In genomic region chr12:39441963-39442894, GRCh38 we compare ENCODE assay signal across 8 cellular contexts. TPM values are rescaled to one million over a fixed set of nuclear protein-coding genes. Genes with fewer than 3 reads are reported as not detected.
DNase-seq lines count a peak whose midpoint lies in the region; ATAC-seq, FAIRE-seq and TF ChIP-seq lines count a peak whose summit lies in the region.

No MANE protein-coding gene starts in this region.

- H3K36me3 Mint-ChIP-seq in CD14-positive monocyte, result peaks cover 0 to 2% of the 10 kb centered on the region in 2 donors
- peaks cover 4% of the 10 kb centered on the region for H3K36me3 Mint-ChIP-seq in activated naive CD8-positive, alpha-beta T cell treated with anti-CD3 and anti-CD28 coated beads, Interleukin-2, amount 50 U/mL, for 24 hours (ENCODE audit: low read depth)

- H3K4me1 Mint-ChIP-seq in CD14-positive monocyte, result peaks cover 15% of the 10 kb centered on the region
- peaks cover 27% of the 10 kb centered on the region for H3K4me1 Mint-ChIP-seq in activated naive CD8-positive, alpha-beta T cell treated with anti-CD3 and anti-CD28 coated beads, Interleukin-2, amount 50 U/mL, for 24 hours

- no peak for TF ChIP-seq CTCF in CD14-positive monocyte (IDR thresholded peaks at IDR 0.05)

- peaks cover 0 to 5% (median 0%) of the 10 kb centered on the region in 7 donors for H3K9me3 Mint-ChIP-seq in CD14-positive monocyte
- no peaks in the 10 kb centered on the region for H3K9me3 Mint-ChIP-seq in activated naive CD8-positive, alpha-beta T cell treated with anti-CD3 and anti-CD28 coated beads, Interleukin-2, amount 50 U/mL, for 24 hours

- H3K27ac ChIP-seq in SJSA1, result no peak overlapping the region
- H3K27ac ChIP-seq in right cardiac atrium (ENCODE audit: low read length), result peak overlapping the region; percentile 81

- intact Hi-C loops in CD14-positive monocyte (cut with micrococcal nuclease), result no loop called here
- intact Hi-C loops in right cardiac atrium (cut with DNase I), result no loop called here

- H3K27ac Mint-ChIP-seq in CD14-positive monocyte, result peak overlapping the region in 2 of 7 donors; percentile 27 to 37
- peak overlapping the region; percentile 84 for H3K27ac Mint-ChIP-seq in activated naive CD8-positive, alpha-beta T cell treated with anti-CD3 and anti-CD28 coated beads, Interleukin-2, amount 50 U/mL, for 24 hours

- peaks cover 18% of the 10 kb centered on the region for H3K27me3 ChIP-seq in SJSA1 (replicated peaks)
- no peaks in the 10 kb centered on the region for H3K27me3 ChIP-seq in right cardiac atrium (ENCODE audit: control insufficient read depth, insufficient read depth)

- FAIRE-seq in urothelium cell line (lab: Jason Lieb, UNC), result no peak

- H3K4me3 Mint-ChIP-seq in CD14-positive monocyte, result peak overlapping the region; percentile 85 to 91
- peak overlapping the region; percentile 86 for H3K4me3 Mint-ChIP-seq in activated naive CD8-positive, alpha-beta T cell treated with anti-CD3 and anti-CD28 coated beads, Interleukin-2, amount 50 U/mL, for 24 hours

- H3K4me1 ChIP-seq in SJSA1 (replicated peaks) (peaks cover 15% of the 10 kb centered on the region), right cardiac atrium (ENCODE audit: control insufficient read depth, insufficient read depth, low read length) (peaks cover 2% of the 10 kb centered on the region)

- H3K9me3 ChIP-seq in SJSA1 (replicated peaks) (no peaks in the 10 kb centered on the region), right cardiac atrium (ENCODE audit: control insufficient read depth, low read length) (no peaks in the 10 kb centered on the region)

- H3K36me3 ChIP-seq in SJSA1, result no peaks in the 10 kb centered on the region

- H3K4me3 ChIP-seq in SJSA1 (peak overlapping the region; percentile 52), right cardiac atrium (ENCODE audit: low read length) (peak overlapping the region; percentile 82)

- WGBS in right cardiac atrium, result under 1% methylated on average over 58 of the region's 58 CpGs

- H3K27me3 Mint-ChIP-seq in CD14-positive monocyte (ENCODE audit: low read depth in 3 of 3), result peaks cover 20 to 39% (median 26%) of the 10 kb centered on the region in 3 donors
- H3K27me3 Mint-ChIP-seq in activated naive CD8-positive, alpha-beta T cell treated with anti-CD3 and anti-CD28 coated beads, Interleukin-2, amount 50 U/mL, for 24 hours, result peaks cover 10% of the 10 kb centered on the region

- peak; percentile 17 for ATAC-seq in GM19467 (IDR thresholded peaks at IDR 0.05; ENCODE audit: unreplicated experiment)
- peak; percentile 7 for ATAC-seq in HG03565 (IDR thresholded peaks at IDR 0.05; ENCODE audit: unreplicated experiment)
- peak; percentile 5 for ATAC-seq in activated naive CD8-positive, alpha-beta T cell treated with anti-CD3 and anti-CD28 coated beads, Interleukin-2, amount 50 U/mL, for 24 hours
- ATAC-seq in right cardiac atrium, result peak; percentile 8 to 24

- DNase-seq in CD14-positive monocyte (ENCODE audit: low spot score) (no peak), SJSA1 (ENCODE audit: low read depth in 1 of 2, low spot score in 2 of 2) (peak; percentile 2 to 39), right cardiac atrium (peak; percentile 51 to 81 (median 77)), putamen (ENCODE audit: low spot score) (peak; percentile 65), urothelium cell line (ENCODE audit: low spot score) (peak; percentile 46)
- peak; percentile 55 for DNase-seq in activated naive CD8-positive, alpha-beta T cell treated with anti-CD3 and anti-CD28 coated beads, Interleukin-2, amount 50 U/mL, for 24 hours

RNA-seq across cellular contexts. Expression of gene KIF21A, which starts 0.7 kb away (rescaled TPM):
- polyA plus RNA-seq in CD14-positive monocyte (under 1 TPM in 1 of 2 donors, not detected in 1; 0.03 TPM), right cardiac atrium (26.1 TPM)
- 0.88 and 1.2 TPM in 2 replicates for total RNA-seq in SJSA1 (2014; rRNA removed; shearing (Covaris generic))
- 10 to 100 TPM; 36.4 to 58.7 (median 41.5) TPM for total RNA-seq in right cardiac atrium

Comparison
In these comparisons a context has a peak if more than half of its experiments do, and no peak if none do; other contexts are left out.
1. RNA of gene KIF21A, which starts 0.7 kb away (total RNA-seq): 36.4 to 58.7 TPM in right cardiac atrium; 0.88 to 1.2 TPM in SJSA1; every median in the first group is over 10 times any median in the second.
2. Peak in every context shown above with its lines, with median percentiles within 50 percentile points of each other: ATAC-seq.